Comparison of ENCODE assay signal across 17 cellular contexts in the genomic region with DNA sequence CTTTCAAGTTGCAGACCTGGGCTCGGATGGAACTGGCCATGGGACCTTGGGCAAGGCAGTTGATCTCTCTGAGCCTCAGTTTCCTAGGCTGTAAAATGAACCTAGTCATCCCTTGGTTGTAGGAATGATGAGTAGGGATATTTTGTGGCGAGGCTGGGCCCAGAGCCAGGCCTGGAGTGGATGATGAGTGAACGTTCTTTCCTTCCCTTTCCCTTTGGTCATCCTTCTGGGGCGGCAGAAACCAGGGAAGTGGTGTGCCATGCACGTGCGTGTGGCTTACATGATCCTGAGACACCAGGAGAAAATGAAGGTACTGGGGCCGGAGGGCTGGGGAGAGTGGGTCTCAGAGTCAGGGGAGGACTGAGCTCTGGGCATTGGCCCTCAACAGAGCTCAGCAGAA. TPM values are rescaled to one million over a fixed set of nuclear protein-coding genes. Genes with fewer than 3 reads are reported as not detected.
DNase-seq lines count a peak whose midpoint lies in the region; ATAC-seq, FAIRE-seq and TF ChIP-seq lines count a peak whose summit lies in the region.
"Had no signal": no experiment of that assay in that cellular context is flagged by ENCODE, and none has a peak within 500 bp of the region (broad histone marks: within the 10 kb centered on the region; RNA-seq: fewer than 3 reads in every experiment).

No MANE protein-coding gene starts in this region.

- TF ChIP-seq EP300 in HepG2 (IDR thresholded peaks at IDR 0.05; ENCODE audit: low read depth in 2 of 2, low read length in 2 of 2) (no peak), HepG2 (CRISPR knock-in tag; IDR thresholded peaks at IDR 0.05; ENCODE audit: borderline replicate concordance) (no peak)

- peaks cover 20% of the 10 kb centered on the region for H3K79me2 ChIP-seq in HepG2 (ENCODE audit: insufficient read depth, low read length)

- H3K4me3 ChIP-seq in HepG2 (replicated peaks in 1 of 3; ENCODE audit: insufficient read depth in 1 of 3, low read depth in 2 of 3, low read length in 3 of 3) (no peak overlapping the region), right lobe of liver (no peak overlapping the region), adipocyte (ENCODE audit: low read length) (no peak overlapping the region), kidney (ENCODE audit: low read length in 2 of 2) (no peak overlapping the region), thyroid gland (replicated peaks in 1 of 3) (no peak overlapping the region)

- peaks cover 12% of the 10 kb centered on the region for H3K4me1 ChIP-seq in HepG2 (ENCODE audit: insufficient read depth, low read length)
- peaks cover 0 to 8% (median 0%) of the 10 kb centered on the region in 4 donors for H3K4me1 ChIP-seq in right lobe of liver
- peaks cover 17% of the 10 kb centered on the region for H3K4me1 ChIP-seq in adipocyte (ENCODE audit: control insufficient read depth, insufficient read depth, low read length)
- peaks cover 0 to 11% of the 10 kb centered on the region in 2 donors for H3K4me1 ChIP-seq in kidney (ENCODE audit: control insufficient read depth in 1 of 2, insufficient read depth in 1 of 2, low read depth in 1 of 2, low read length in 2 of 2)
- H3K4me1 ChIP-seq in thyroid gland = peaks cover 0 to 5% of the 10 kb centered on the region in 2 donors

- H3K9me3 ChIP-seq in HepG2 (ENCODE audit: low read length) (no peaks in the 10 kb centered on the region), right lobe of liver (no peaks in the 10 kb centered on the region), adipocyte (ENCODE audit: control insufficient read depth, low read length) (no peaks in the 10 kb centered on the region), kidney (ENCODE audit: control insufficient read depth in 1 of 2, low read length in 2 of 2) (no peaks in the 10 kb centered on the region), thyroid gland (no peaks in the 10 kb centered on the region)

- POLR2A ChIA-PET in HepG2 (lab: Yijun Ruan, JAX) = interaction anchor here (0.8 kb wide), 1 partner anchor 8 kb away, joined by 3 read pairs; no protein-coding TSS in a partner anchor

- CTCF ChIA-PET in HepG2 (lab: Yijun Ruan, JAX; ENCODE audit: low intra/inter-chr PET ratio, low total read pairs) = no interaction called here

- no peak overlapping the region for H3K4me2 ChIP-seq in HepG2 (ENCODE audit: low read depth, low read length)

- H3K27me3 ChIP-seq in HepG2 (ENCODE audit: control insufficient read depth in 1 of 2, insufficient read depth in 2 of 2, low read length in 2 of 2) (no peaks in the 10 kb centered on the region), right lobe of liver (no peaks in the 10 kb centered on the region), adipocyte (replicated peaks; ENCODE audit: control insufficient read depth, insufficient read depth, low read length) (no peaks in the 10 kb centered on the region), thyroid gland (no peaks in the 10 kb centered on the region)

- no peak overlapping the region for H3K9ac ChIP-seq in HepG2 (ENCODE audit: insufficient read depth, low read depth, low read length)
- peak overlapping the region; percentile 42 for H3K9ac ChIP-seq in adipocyte (ENCODE audit: low read length)
- H3K9ac ChIP-seq in kidney (ENCODE audit: low read length in 2 of 2) = no peak overlapping the region

- intact Hi-C loops in HepG2 (cut with micrococcal nuclease; ENCODE audit: unreplicated experiment) (no loop called here), right lobe of liver (cut with DNase I) (no loop called here), kidney (cut with DNase I) (no loop called here), thyroid gland (cut with DNase I) (no loop called here)

- FAIRE-seq in HepG2 (lab: Jason Lieb, UNC) = no peak
- FAIRE-seq in kidney (lab: Jason Lieb, UNC) = no peak

- in situ Hi-C loops in HepG2 (cut with HindIII; ENCODE audit: extremely low pct_ligation_motif_present, low pct_unique_long_range_greater_than_20kb) = loop anchor here (25.0 kb wide), 1 partner anchor 854 kb away; the partner anchor contains the start of genes MAZ, MVP, PAGR1 and PRRT2

- peaks cover 9% of the 10 kb centered on the region; the same call in 1 of the 2 replicates for H4K20me1 ChIP-seq in HepG2 (ENCODE audit: insufficient read depth, low read length)

- TF ChIP-seq POLR2A in HepG2 (IDR thresholded peaks at IDR 0.05; ENCODE audit: insufficient read depth in 1 of 2, low read depth in 2 of 2, low read length in 2 of 2) (no peak), right lobe of liver (IDR thresholded peaks at IDR 0.05) (no peak), thyroid gland (IDR thresholded peaks at IDR 0.05) (no peak)

- DNase-seq in HepG2 (ENCODE audit: low spot score) = no peak
- DNase-seq in right lobe of liver = no peak
- DNase-seq in adipocyte (ENCODE audit: low read depth) = no peak
- peak; percentile 19 for DNase-seq in kidney
- no peak for DNase-seq in stimulated activated CD4-positive, alpha-beta T cell treated with anti-CD3 and anti-CD28 coated beads, Interleukin-4, amount 100 ng/mL, for 4 hours
- DNase-seq in thyroid gland = no peak
- DNase-seq: AML-193, Calu3, DMS53, KBM-7, NCI-H1436, NCI-H2029, NCI-H2171, NCI-H446, NCI-H69, SIG-M5 had no signal

- H3K27ac ChIP-seq in HepG2 (ENCODE audit: extremely low read length, insufficient read depth, low read length) = no peak overlapping the region
- no peak overlapping the region for H3K27ac ChIP-seq in right lobe of liver
- H3K27ac ChIP-seq in kidney (ENCODE audit: low read depth in 2 of 2, low read length in 2 of 2) = no peak overlapping the region
- H3K27ac ChIP-seq in thyroid gland = no peak overlapping the region

- no peak for TF ChIP-seq RAD21 in HepG2 (CRISPR knock-in tag; IDR thresholded peaks at IDR 0.05)

- no TSS peak for BruUV-seq in HepG2 (replicated peaks; lab: Mats Ljungman, UMichigan)

- no peak overlapping the region for H2AFZ ChIP-seq in HepG2 (ENCODE audit: low read length)

- ATAC-seq in HepG2 = no peak
- ATAC-seq in right lobe of liver = no peak
- ATAC-seq in GM21825 (IDR thresholded peaks at IDR 0.05; ENCODE audit: unreplicated experiment) = no peak

- TF ChIP-seq CTCF in HepG2 (CRISPR knock-in tag; IDR thresholded peaks at IDR 0.05) (no peak), right lobe of liver (IDR thresholded peaks at IDR 0.05) (no peak), kidney (IDR thresholded peaks at IDR 0.05; ENCODE audit: borderline replicate concordance, extremely low read depth, insufficient read depth) (no peak), thyroid gland (IDR thresholded peaks at IDR 0.05) (no peak)

- H3K36me3 ChIP-seq in HepG2 (replicated peaks in 1 of 2; ENCODE audit: control insufficient read depth in 1 of 2, insufficient read depth in 2 of 2, low read length in 2 of 2) (peaks cover 57 to 79% of the 10 kb centered on the region in 2 experiments), right lobe of liver (peaks cover 0 to 73% (median 28%) of the 10 kb centered on the region in 4 donors), adipocyte (ENCODE audit: control insufficient read depth, insufficient read depth, low read length, severe bottlenecking) (peaks cover 83% of the 10 kb centered on the region), kidney (ENCODE audit: control insufficient read depth in 1 of 2, insufficient read depth in 2 of 2, low read length in 2 of 2) (peaks cover 40 to 49% of the 10 kb centered on the region in 2 donors), thyroid gland (peaks cover 79 to 92% of the 10 kb centered on the region in 2 donors)

- WGBS in HepG2 (ENCODE audit: low lambda C conversion rate) = 99% methylated on average over 7 of the region's 7 CpGs
- WGBS in right lobe of liver (ENCODE audit: insufficient coverage, low coverage, low lambda C conversion rate, missing lambda C conversion rate) = 66% methylated on average over 4 of the region's 7 CpGs
- 80 to 96% methylated on average over 7 of the region's 7 CpGs for WGBS in thyroid gland, 2 donors

RNA-seq across cellular contexts. Expression of gene FBRS, which starts 8.4 kb away (rescaled TPM):
- total RNA-seq in HepG2 (2016; rRNA removed; fragmentation: Illumina TruSeq; extraction: Trizol) (10.1 and 16.2 TPM in 2 replicates), right lobe of liver (10 to 100 TPM; 13.0 to 26.2 (median 20.9) TPM), kidney (66.2 TPM), thyroid gland (10 to 100 TPM; 35.6 to 56.8 (median 42.1) TPM)
- total RNA-seq in HepG2 (2016; cell fraction: cytosol; rRNA removed; fragmentation: Illumina TruSeq; extraction: Trizol; ENCODE audit: low read depth) = 22.4 and 23.4 TPM in 2 replicates
- total RNA-seq in HepG2 (2016; cell fraction: insoluble cytoplasmic fraction; rRNA removed; fragmentation: Illumina TruSeq; extraction: Trizol) = 7.9 and 15.3 TPM in 2 replicates
- total RNA-seq in HepG2 (2016; cell fraction: membrane; rRNA removed; fragmentation: Illumina TruSeq; extraction: Trizol) = 18.4 and 19.8 TPM in 2 replicates
- total RNA-seq in HepG2 (2016; cell fraction: nucleus; rRNA removed; fragmentation: Illumina TruSeq; extraction: Trizol) = 21.9 and 27.5 TPM in 2 replicates
- polyA plus RNA-seq in HepG2 (2011; rRNA removed) (13.7 and 14.8 TPM in 2 replicates), kidney (ENCODE audit: insufficient read depth, low read depth, low replicate concordance) (26.3 TPM)
- 3.3 and 5.2 TPM in 2 replicates for polyA plus RNA-seq in HepG2 (2011; cell fraction: cytosol; rRNA removed)
- 105 and 114 TPM in 2 replicates for polyA plus RNA-seq in HepG2 (2011; cell fraction: nucleus; rRNA removed)
- 26.9 and 27.9 TPM in 2 replicates for polyA plus RNA-seq in HepG2 (2012)
- polyA plus RNA-seq in HepG2 (2016; cell fraction: cytosol; fragmentation: Illumina TruSeq; extraction: Trizol; ENCODE audit: low read depth) = 3.9 TPM in 2 replicates
- 20.3 and 27.9 TPM in 2 replicates for polyA plus RNA-seq in HepG2 (2016; cell fraction: insoluble cytoplasmic fraction; fragmentation: Illumina TruSeq; extraction: Trizol; ENCODE audit: low read depth)
- 7.5 and 9.2 TPM in 2 replicates for polyA plus RNA-seq in HepG2 (2016; cell fraction: membrane; fragmentation: Illumina TruSeq; extraction: Trizol; ENCODE audit: low read depth)
- polyA plus RNA-seq in HepG2 (2016; cell fraction: nucleus; fragmentation: Illumina TruSeq; extraction: Trizol; ENCODE audit: insufficient read depth, low read depth) = 74.8 and 79.3 TPM in 2 replicates
- polyA minus RNA-seq in HepG2 (2011; rRNA and poly(A)+ RNA removed; ENCODE audit: low replicate concordance) = 18.8 and 22.6 TPM in 2 replicates
- 8.0 and 10.7 TPM in 2 replicates for polyA minus RNA-seq in HepG2 (2011; cell fraction: cytosol; rRNA and poly(A)+ RNA removed)
- 80.9 and 81.4 TPM in 2 replicates for polyA minus RNA-seq in HepG2 (2011; cell fraction: nucleus; rRNA and poly(A)+ RNA removed)

RNA-seq across cellular contexts. Expression of gene PRR14, which starts 15.9 kb away (rescaled TPM):
- total RNA-seq in HepG2 (2016; rRNA removed; fragmentation: Illumina TruSeq; extraction: Trizol) = 9.1 and 11.0 TPM in 2 replicates
- 8.4 TPM in 2 replicates for total RNA-seq in HepG2 (2016; cell fraction: cytosol; rRNA removed; fragmentation: Illumina TruSeq; extraction: Trizol; ENCODE audit: low read depth)
- 6.9 and 9.6 TPM in 2 replicates for total RNA-seq in HepG2 (2016; cell fraction: insoluble cytoplasmic fraction; rRNA removed; fragmentation: Illumina TruSeq; extraction: Trizol)
- 15.8 and 18.7 TPM in 2 replicates for total RNA-seq in HepG2 (2016; cell fraction: membrane; rRNA removed; fragmentation: Illumina TruSeq; extraction: Trizol)
- 17.7 and 22.5 TPM in 2 replicates for total RNA-seq in HepG2 (2016; cell fraction: nucleus; rRNA removed; fragmentation: Illumina TruSeq; extraction: Trizol)
- polyA plus RNA-seq in HepG2 (2011; rRNA removed) = 8.4 and 9.2 TPM in 2 replicates
- 3.3 and 4.5 TPM in 2 replicates for polyA plus RNA-seq in HepG2 (2011; cell fraction: cytosol; rRNA removed)
- polyA plus RNA-seq in HepG2 (2011; cell fraction: nucleus; rRNA removed) = 64.8 and 74.5 TPM in 2 replicates
- polyA plus RNA-seq in HepG2 (2012) = 16.5 and 32.3 TPM in 2 replicates
- 27.2 and 27.7 TPM in 2 replicates for polyA plus RNA-seq in HepG2 (2016; cell fraction: cytosol; fragmentation: Illumina TruSeq; extraction: Trizol; ENCODE audit: low read depth)
- polyA plus RNA-seq in HepG2 (2016; cell fraction: insoluble cytoplasmic fraction; fragmentation: Illumina TruSeq; extraction: Trizol; ENCODE audit: low read depth) = 18.2 and 24.7 TPM in 2 replicates
- 38.9 and 40.6 TPM in 2 replicates for polyA plus RNA-seq in HepG2 (2016; cell fraction: membrane; fragmentation: Illumina TruSeq; extraction: Trizol; ENCODE audit: low read depth)
- polyA plus RNA-seq in HepG2 (2016; cell fraction: nucleus; fragmentation: Illumina TruSeq; extraction: Trizol; ENCODE audit: insufficient read depth, low read depth) = 77.8 and 81.5 TPM in 2 replicates
- 5.4 and 5.5 TPM in 2 replicates for polyA minus RNA-seq in HepG2 (2011; rRNA and poly(A)+ RNA removed; ENCODE audit: low replicate concordance)
- 7.9 and 8.3 TPM in 2 replicates for polyA minus RNA-seq in HepG2 (2011; cell fraction: cytosol; rRNA and poly(A)+ RNA removed)
- polyA minus RNA-seq in HepG2 (2011; cell fraction: nucleus; rRNA and poly(A)+ RNA removed) = 8.9 and 10.8 TPM in 2 replicates
- total RNA-seq in right lobe of liver = 10 to 100 TPM; 12.8 to 23.0 (median 17.6) TPM
- total RNA-seq in kidney = 51.6 TPM
- polyA plus RNA-seq in kidney (ENCODE audit: insufficient read depth, low read depth, low replicate concordance) = 44.2 TPM
- total RNA-seq in thyroid gland = 10 to 100 TPM; 26.5 to 44.7 (median 34.7) TPM

RNA-seq across cellular contexts. Expression of gene SRCAP, which starts 32.3 kb away (rescaled TPM):
- total RNA-seq in HepG2 (2016; rRNA removed; fragmentation: Illumina TruSeq; extraction: Trizol) = 9.0 and 27.8 TPM in 2 replicates
- total RNA-seq in HepG2 (2016; cell fraction: cytosol; rRNA removed; fragmentation: Illumina TruSeq; extraction: Trizol; ENCODE audit: low read depth) = 13.8 and 14.2 TPM in 2 replicates
- 9.7 and 19.4 TPM in 2 replicates for total RNA-seq in HepG2 (2016; cell fraction: insoluble cytoplasmic fraction; rRNA removed; fragmentation: Illumina TruSeq; extraction: Trizol)
- 6.2 and 6.3 TPM in 2 replicates for total RNA-seq in HepG2 (2016; cell fraction: membrane; rRNA removed; fragmentation: Illumina TruSeq; extraction: Trizol)
- total RNA-seq in HepG2 (2016; cell fraction: nucleus; rRNA removed; fragmentation: Illumina TruSeq; extraction: Trizol) = 19.4 and 23.7 TPM in 2 replicates
- 4.9 TPM in 2 replicates for polyA plus RNA-seq in HepG2 (2011; rRNA removed)
- polyA plus RNA-seq in HepG2 (2011; cell fraction: cytosol; rRNA removed) = 0.72 and 0.78 TPM in 2 replicates
- polyA plus RNA-seq in HepG2 (2011; cell fraction: nucleus; rRNA removed) = 29.7 and 43.5 TPM in 2 replicates
- polyA plus RNA-seq in HepG2 (2012) = 14.4 and 16.2 TPM in 2 replicates
- 0.08 and 0.18 TPM in 2 replicates for polyA plus RNA-seq in HepG2 (2016; cell fraction: cytosol; fragmentation: Illumina TruSeq; extraction: Trizol; ENCODE audit: low read depth)
- polyA plus RNA-seq in HepG2 (2016; cell fraction: insoluble cytoplasmic fraction; fragmentation: Illumina TruSeq; extraction: Trizol; ENCODE audit: low read depth) = 4.1 and 8.0 TPM in 2 replicates
- 0.25 and 0.49 TPM in 2 replicates for polyA plus RNA-seq in HepG2 (2016; cell fraction: membrane; fragmentation: Illumina TruSeq; extraction: Trizol; ENCODE audit: low read depth)
- polyA plus RNA-seq in HepG2 (2016; cell fraction: nucleus; fragmentation: Illumina TruSeq; extraction: Trizol; ENCODE audit: insufficient read depth, low read depth) = 43.3 and 55.9 TPM in 2 replicates
- 32.0 and 40.1 TPM in 2 replicates for polyA minus RNA-seq in HepG2 (2011; rRNA and poly(A)+ RNA removed; ENCODE audit: low replicate concordance)
- 12.0 and 13.6 TPM in 2 replicates for polyA minus RNA-seq in HepG2 (2011; cell fraction: cytosol; rRNA and poly(A)+ RNA removed)
- 24.1 and 38.5 TPM in 2 replicates for polyA minus RNA-seq in HepG2 (2011; cell fraction: nucleus; rRNA and poly(A)+ RNA removed)
- total RNA-seq in right lobe of liver = 10 to 100 TPM; 12.1 to 31.3 (median 22.6) TPM
- total RNA-seq in kidney = 71.9 TPM
- 1.6 TPM for polyA plus RNA-seq in kidney (ENCODE audit: insufficient read depth, low read depth, low replicate concordance)
- 10 to 100 TPM; 32.9 to 57.7 (median 50.7) TPM for total RNA-seq in thyroid gland

RNA-seq across cellular contexts. Expression of gene ZNF689, which starts 56.5 kb away (rescaled TPM):
- 19.5 and 22.7 TPM in 2 replicates for total RNA-seq in HepG2 (2016; rRNA removed; fragmentation: Illumina TruSeq; extraction: Trizol)
- 4.4 and 4.7 TPM in 2 replicates for total RNA-seq in HepG2 (2016; cell fraction: cytosol; rRNA removed; fragmentation: Illumina TruSeq; extraction: Trizol; ENCODE audit: low read depth)
- 18.5 and 18.8 TPM in 2 replicates for total RNA-seq in HepG2 (2016; cell fraction: insoluble cytoplasmic fraction; rRNA removed; fragmentation: Illumina TruSeq; extraction: Trizol)
- total RNA-seq in HepG2 (2016; cell fraction: membrane; rRNA removed; fragmentation: Illumina TruSeq; extraction: Trizol) = 17.9 and 18.1 TPM in 2 replicates
- total RNA-seq in HepG2 (2016; cell fraction: nucleus; rRNA removed; fragmentation: Illumina TruSeq; extraction: Trizol) = 10.6 and 14.1 TPM in 2 replicates
- polyA plus RNA-seq in HepG2 (2011; rRNA removed) = 9.7 and 11.9 TPM in 2 replicates
- 9.3 and 9.8 TPM in 2 replicates for polyA plus RNA-seq in HepG2 (2011; cell fraction: cytosol; rRNA removed)
- polyA plus RNA-seq in HepG2 (2011; cell fraction: nucleus; rRNA removed) = 19.3 and 19.5 TPM in 2 replicates
- polyA plus RNA-seq in HepG2 (2012) = 8.9 and 9.8 TPM in 2 replicates
- polyA plus RNA-seq in HepG2 (2016; cell fraction: cytosol; fragmentation: Illumina TruSeq; extraction: Trizol; ENCODE audit: low read depth) = 2.5 and 2.8 TPM in 2 replicates
- 17.8 and 20.4 TPM in 2 replicates for polyA plus RNA-seq in HepG2 (2016; cell fraction: insoluble cytoplasmic fraction; fragmentation: Illumina TruSeq; extraction: Trizol; ENCODE audit: low read depth)
- polyA plus RNA-seq in HepG2 (2016; cell fraction: membrane; fragmentation: Illumina TruSeq; extraction: Trizol; ENCODE audit: low read depth) = 9.1 and 9.3 TPM in 2 replicates
- 15.4 and 16.6 TPM in 2 replicates for polyA plus RNA-seq in HepG2 (2016; cell fraction: nucleus; fragmentation: Illumina TruSeq; extraction: Trizol; ENCODE audit: insufficient read depth, low read depth)
- 20.5 and 25.2 TPM in 2 replicates for polyA minus RNA-seq in HepG2 (2011; rRNA and poly(A)+ RNA removed; ENCODE audit: low replicate concordance)
- 13.1 and 17.3 TPM in 2 replicates for polyA minus RNA-seq in HepG2 (2011; cell fraction: cytosol; rRNA and poly(A)+ RNA removed)
- 14.9 and 15.7 TPM in 2 replicates for polyA minus RNA-seq in HepG2 (2011; cell fraction: nucleus; rRNA and poly(A)+ RNA removed)
- total RNA-seq in right lobe of liver = 1 to 10 TPM; 3.9 to 5.8 (median 4.4) TPM
- total RNA-seq in kidney = 9.0 TPM
- polyA plus RNA-seq in kidney (ENCODE audit: insufficient read depth, low read depth, low replicate concordance) = 3.9 TPM
- total RNA-seq in thyroid gland = 10 to 100 TPM in 3 of 4 donors, 1 to 10 TPM in 1; 9.7 to 14.7 (median 11.8) TPM
